ENCODE assay signal across 26 cellular contexts in genomic region chr2:239599299-239599698, GRCh38.
DNase-seq lines count a peak whose midpoint lies in the region; ATAC-seq lines count a peak whose summit lies in the region.
"Had no signal": no experiment of that assay in that cellular context is flagged by ENCODE, and none has a peak within 500 bp of the region (broad histone marks: within the 10 kb centered on the region; RNA-seq: fewer than 3 reads in every experiment).

No MANE protein-coding gene starts in this region.

- H3K4me3 Mint-ChIP-seq in T-helper 17 cell: no peak overlapping the region
- H3K4me3 Mint-ChIP-seq: activated naive CD8-positive, alpha-beta T cell treated with anti-CD3 and anti-CD28 coated beads for 36 hours; naive thymus-derived CD4-positive, alpha-beta T cell had no signal

- H3K9me3 ChIP-seq in T-helper 17 cell (ENCODE audit: control insufficient read depth, low read length, poor library complexity, severe bottlenecking): no peaks in the 10 kb centered on the region
- H3K9me3 ChIP-seq: suprapubic skin had no signal

- peak overlapping the region; percentile 57 for H3K27ac Mint-ChIP-seq in T-helper 17 cell
- H3K27ac Mint-ChIP-seq: activated naive CD8-positive, alpha-beta T cell treated with anti-CD3 and anti-CD28 coated beads for 36 hours; activated T-helper 2 cell treated with anti-CD3 and anti-CD28 coated beads, Interferon-gamma antibody, Interleukin-2, Interleukin-4, amounts not matched to agents 10 μg/mL and 5 μg/mL and 100 μg/mL, durations not matched to agents 14 hours and 24 hours and 36 hours; naive thymus-derived CD4-positive, alpha-beta T cell had no signal

- no peaks in the 10 kb centered on the region for H3K36me3 Mint-ChIP-seq in T-helper 17 cell (ENCODE audit: low read depth)
- H3K36me3 Mint-ChIP-seq: activated naive CD8-positive, alpha-beta T cell treated with anti-CD3 and anti-CD28 coated beads for 36 hours had no signal

- DNase-seq in activated CD8-positive, alpha-beta memory T cell treated with anti-CD3 and anti-CD28 coated beads for 24 hours: peak; percentile 30
- no peak for DNase-seq in activated CD8-positive, alpha-beta memory T cell treated with anti-CD3 and anti-CD28 coated beads, Interleukin-2, amount 50 U/mL, for 4 hours
- DNase-seq in T-helper 17 cell: no peak
- peak; percentile 33 for DNase-seq in left lobe of liver (ENCODE audit: low spot score)
- DNase-seq in stimulated activated CD8-positive, alpha-beta memory T cell treated with anti-CD3 and anti-CD28 coated beads, Interleukin-4, amount 100 ng/mL, for 48 hours: peak; percentile 10
- DNase-seq in DMS153 treated with DMSO at 0.1 percent for 48 hours (lab: John Stamatoyannopoulos, UW; ENCODE audit: unreplicated experiment): no peak
- DNase-seq: activated CD4-positive, CD25-positive, alpha-beta regulatory T cell; activated naive CD8-positive, alpha-beta T cell treated with anti-CD3 and anti-CD28 coated beads for 36 hours; C1 segment of cervical spinal cord; caudate nucleus; COR-L47; DMS79; foreskin fibroblast; GM23248; KBM-7; midbrain; NCI-H2029; NCI-H524 treated with DMSO at 0.1 percent for 48 hours; nucleus accumbens; OCI-M1; stimulated activated naive CD4-positive, alpha-beta T cell had no signal

- ATAC-seq in T-helper 17 cell (no peak), left lobe of liver (no peak), HG03135 (IDR thresholded peaks at IDR 0.05; ENCODE audit: unreplicated experiment) (no peak), HG03442 (IDR thresholded peaks at IDR 0.05; ENCODE audit: unreplicated experiment) (no peak)
- ATAC-seq: naive thymus-derived CD4-positive, alpha-beta T cell had no signal

- peaks cover 29% of the 10 kb centered on the region for H3K4me1 Mint-ChIP-seq in T-helper 17 cell

- no peaks in the 10 kb centered on the region for H3K27me3 Mint-ChIP-seq in T-helper 17 cell

Comparison
In these comparisons a context has a peak if more than half of its experiments do, and no peak if none do; other contexts are left out.
1. DNase-seq: peak in activated CD8-positive, alpha-beta memory T cell treated with anti-CD3 and anti-CD28 coated beads for 24 hours (single experiment), left lobe of liver (single experiment) and stimulated activated CD8-positive, alpha-beta memory T cell treated with anti-CD3 and anti-CD28 coated beads, Interleukin-4, amount 100 ng/mL, for 48 hours (single experiment); none in activated CD8-positive, alpha-beta memory T cell treated with anti-CD3 and anti-CD28 coated beads, Interleukin-2, amount 50 U/mL, for 4 hours (single experiment), T-helper 17 cell (0 of 3) and DMS153 treated with DMSO at 0.1 percent for 48 hours (single experiment).